Comparison of ENCODE assay signal across 9 cellular contexts in genomic region chr3:195549931-195550519, GRCh38. TPM values are rescaled to one million over a fixed set of nuclear protein-coding genes. Genes with fewer than 3 reads are reported as not detected.
A peak's percentile ranks its signal among the peaks of the same experiment; 100 is the strongest.
DNase-seq lines count a peak whose midpoint lies in the region; ATAC-seq and TF ChIP-seq lines count a peak whose summit lies in the region.
"Had no signal": no experiment of that assay in that cellular context is flagged by ENCODE, and none has a peak within 500 bp of the region (broad histone marks: within the 10 kb centered on the region; RNA-seq: fewer than 3 reads in every experiment).

No MANE protein-coding gene starts in this region.

- no peaks in the 10 kb centered on the region for H3K9me3 ChIP-seq in psoas muscle
- H3K9me3 ChIP-seq: upper lobe of left lung had no signal

- H3K9me3 Mint-ChIP-seq in mesothelial cell of epicardium, result no peaks in the 10 kb centered on the region

- intact Hi-C loops in psoas muscle (cut with DNase I), result no loop called here

- WGBS in psoas muscle, 3 donors, result 76 to 84% (median 77%) methylated on average over 9 of the region's 9 CpGs

- DNase-seq in activated CD8-positive, alpha-beta memory T cell treated with anti-CD3 and anti-CD28 coated beads, Interleukin-2, amount 50 U/mL, for 1 hour (ENCODE audit: extremely low read depth), result peak; percentile 46
- no peak for DNase-seq in mesothelial cell of epicardium (ENCODE audit: low spot score in 2 of 2, unreplicated experiment in 2 of 2)
- DNase-seq in coronary artery (ENCODE audit: low spot score), result no peak
- DNase-seq in dedifferentiated amniotic fluid mesenchymal stem cell (ENCODE audit: extremely low spot score), result no peak
- DNase-seq in psoas muscle, result no peak
- no peak for DNase-seq in NCI-H345 treated with DMSO at 0.1 percent for 48 hours (lab: John Stamatoyannopoulos, UW; ENCODE audit: unreplicated experiment)

- no peak overlapping the region for H3K27ac ChIP-seq in coronary artery
- H3K27ac ChIP-seq in psoas muscle, result no peak overlapping the region

- H3K36me3 Mint-ChIP-seq in mesothelial cell of epicardium, result no peaks in the 10 kb centered on the region

- peaks cover 12% of the 10 kb centered on the region for H3K4me1 ChIP-seq in psoas muscle

- H3K4me1 Mint-ChIP-seq in mesothelial cell of epicardium, result peaks cover 50% of the 10 kb centered on the region

- no peak overlapping the region for H3K4me3 Mint-ChIP-seq in mesothelial cell of epicardium

- TF ChIP-seq CTCF in mesothelial cell of epicardium (IDR thresholded peaks at IDR 0.05; ENCODE audit: unreplicated experiment) (no peak), coronary artery (IDR thresholded peaks at IDR 0.05) (no peak), psoas muscle (IDR thresholded peaks at IDR 0.05) (no peak)

- no peaks in the 10 kb centered on the region for H3K36me3 ChIP-seq in psoas muscle (ENCODE audit: insufficient read depth in 1 of 2, low read depth in 1 of 2)
- H3K36me3 ChIP-seq: upper lobe of left lung had no signal

- H3K27me3 Mint-ChIP-seq in mesothelial cell of epicardium (ENCODE audit: low read depth), result peaks cover 4% of the 10 kb centered on the region

- peak overlapping the region; percentile 83 for H3K27ac Mint-ChIP-seq in mesothelial cell of epicardium

- no peaks in the 10 kb centered on the region for H3K27me3 ChIP-seq in psoas muscle (ENCODE audit: insufficient read depth in 3 of 3, low read length in 2 of 3)
- H3K27me3 ChIP-seq: upper lobe of left lung had no signal

- H3K4me3 ChIP-seq in coronary artery (no peak overlapping the region), psoas muscle (no peak overlapping the region)

- peak; percentile 79 for ATAC-seq in GM18511 (IDR thresholded peaks at IDR 0.05; ENCODE audit: unreplicated experiment)
- ATAC-seq in HG03139 (IDR thresholded peaks at IDR 0.05; ENCODE audit: unreplicated experiment), result peak; percentile 69
- ATAC-seq in psoas muscle, result no peak

RNA-seq across cellular contexts. Expression of gene PPP1R2, which starts 6.9 kb away (rescaled TPM):
- 27.4 to 31.3 TPM (median 30.2 TPM) in 3 replicates for total RNA-seq in mesothelial cell of epicardium
- 100 to 1,000 TPM in 1 of 4 donors, 10 to 100 TPM in 3; 52.3 to 152 (median 91.5) TPM for total RNA-seq in psoas muscle
- 10 to 100 TPM; 45.0 to 81.9 (median 70.6) TPM for polyA plus RNA-seq in psoas muscle

RNA-seq across cellular contexts. Expression of gene APOD, which starts 33.7 kb away (rescaled TPM):
- total RNA-seq in mesothelial cell of epicardium (0.63 to 1.2 TPM (median 0.86 TPM) in 3 replicates), psoas muscle (100 to 1,000 TPM; 265 to 468 (median 389) TPM)
- polyA plus RNA-seq in psoas muscle, result 100 to 1,000 TPM; 304 to 629 (median 370) TPM

Comparison
In these comparisons a context has a peak if more than half of its experiments do, and no peak if none do; other contexts are left out.
1. ATAC-seq: peak in GM18511 (single experiment) and HG03139 (single experiment); none in psoas muscle (0 of 4).
2. RNA of gene APOD, which starts 33.7 kb away (total RNA-seq): 265 to 468 TPM in psoas muscle; 0.63 to 1.2 TPM in mesothelial cell of epicardium; every median in the first group is over 100 times any median in the second.